ENCODE assay signal across 8 cellular contexts in genomic region chr20:49937023-49937929, GRCh38. TPM values are rescaled to one million over a fixed set of nuclear protein-coding genes. Genes with fewer than 3 reads are reported as not detected.
DNase-seq lines count a peak whose midpoint lies in the region; ATAC-seq and TF ChIP-seq lines count a peak whose summit lies in the region.

No MANE protein-coding gene starts in this region.

- intact Hi-C loops in ovary (cut with DNase I): loop anchor here in 1 of 4 donors (10.0 kb wide), 1 partner anchor 322 kb away; no protein-coding TSS in a partner anchor

- H3K4me1 ChIP-seq in BLaER1: peaks cover 59% of the 10 kb centered on the region
- peaks cover 16% of the 10 kb centered on the region for H3K4me1 ChIP-seq in RWPE2 (ENCODE audit: insufficient read depth, poor library complexity, severe bottlenecking)
- peaks cover 19% of the 10 kb centered on the region for H3K4me1 ChIP-seq in ovary (ENCODE audit: insufficient read depth)

- H3K4me3 ChIP-seq in BLaER1 (peak overlapping the region; percentile 93), RWPE2 (ENCODE audit: severe bottlenecking) (peak overlapping the region; percentile 95), ovary (peak overlapping the region; percentile 89)

- H4K20me1 ChIP-seq in BLaER1: peaks cover 59% of the 10 kb centered on the region

- 18 to 22% (median 21%) methylated on average over 12 of the region's 12 CpGs for WGBS in ovary, 3 donors

- H3K36me3 ChIP-seq in BLaER1 (peaks cover 36% of the 10 kb centered on the region), RWPE2 (ENCODE audit: low read depth) (peaks cover 44% of the 10 kb centered on the region), ovary (no peaks in the 10 kb centered on the region)

- H3K27me3 ChIP-seq in BLaER1 (no peaks in the 10 kb centered on the region), RWPE2 (ENCODE audit: insufficient read depth, poor library complexity, severe bottlenecking) (no peaks in the 10 kb centered on the region), ovary (no peaks in the 10 kb centered on the region)

- DNase-seq in RWPE2 (ENCODE audit: low spot score) (no peak), epithelial cell of prostate (ENCODE audit: low read depth, low spot score) (no peak), ovary (no peak), hepatic stellate cell (ENCODE audit: low spot score) (no peak), NCI-H1436 (lab: John Stamatoyannopoulos, UW) (no peak)
- DNase-seq in activated CD8-positive, alpha-beta memory T cell treated with anti-CD3 and anti-CD28 coated beads for 24 hours: no peak

- peak overlapping the region; percentile 92 for H3K9ac ChIP-seq in BLaER1

- TF ChIP-seq EP300 in ovary (IDR thresholded peaks at IDR 0.05): no peak

- TF ChIP-seq POLR2A in ovary (IDR thresholded peaks at IDR 0.05): no peak

- no peaks in the 10 kb centered on the region for H3K9me3 ChIP-seq in BLaER1
- no peaks in the 10 kb centered on the region for H3K9me3 ChIP-seq in RWPE2 (ENCODE audit: severe bottlenecking)
- H3K9me3 ChIP-seq in ovary: no peaks in the 10 kb centered on the region

- peak overlapping the region; percentile 99 for H3K4me2 ChIP-seq in BLaER1

- no peak for TF ChIP-seq CTCF in RWPE2 (IDR thresholded peaks at IDR 0.05; ENCODE audit: poor library complexity, severe bottlenecking)
- no peak for TF ChIP-seq CTCF in ovary (IDR thresholded peaks at IDR 0.05)

- H3K27ac ChIP-seq in BLaER1 (peak overlapping the region; percentile 93), RWPE2 (ENCODE audit: poor library complexity, severe bottlenecking) (peak overlapping the region; percentile 49), epithelial cell of prostate (peak overlapping the region; percentile 56), ovary (peak overlapping the region; percentile 75 to 80)

- peak; percentile 4 for ATAC-seq in GM21576 (IDR thresholded peaks at IDR 0.05; ENCODE audit: unreplicated experiment)
- ATAC-seq in RWPE2 (ENCODE audit: low read depth): peak; percentile 33

RNA-seq across cellular contexts. Expression of gene RNF114, which starts 1.1 kb away (rescaled TPM):
- total RNA-seq in ovary: 100 to 1,000 TPM in 2 of 7 donors, 10 to 100 TPM in 5; 54.0 to 186 (median 73.2) TPM
- 10 to 100 TPM; 44.2 to 61.6 TPM for polyA plus RNA-seq in ovary

RNA-seq across cellular contexts. Expression of gene SPATA2, which starts 21.9 kb away (rescaled TPM):
- total RNA-seq in ovary: 1 to 10 TPM; 2.3 to 9.8 (median 6.4) TPM
- 1 to 10 TPM; 4.7 to 6.0 TPM for polyA plus RNA-seq in ovary

RNA-seq across cellular contexts. Expression of gene SNAI1, which starts 45.5 kb away (rescaled TPM):
- 1 to 10 TPM; 1.1 to 9.0 (median 1.7) TPM for total RNA-seq in ovary
- 1 to 10 TPM in 1 of 2 donors, under 1 TPM in 1; 0.95 to 5.5 TPM for polyA plus RNA-seq in ovary
